Comparison of ENCODE assay signal across 1 cellular context in the genomic region with DNA sequence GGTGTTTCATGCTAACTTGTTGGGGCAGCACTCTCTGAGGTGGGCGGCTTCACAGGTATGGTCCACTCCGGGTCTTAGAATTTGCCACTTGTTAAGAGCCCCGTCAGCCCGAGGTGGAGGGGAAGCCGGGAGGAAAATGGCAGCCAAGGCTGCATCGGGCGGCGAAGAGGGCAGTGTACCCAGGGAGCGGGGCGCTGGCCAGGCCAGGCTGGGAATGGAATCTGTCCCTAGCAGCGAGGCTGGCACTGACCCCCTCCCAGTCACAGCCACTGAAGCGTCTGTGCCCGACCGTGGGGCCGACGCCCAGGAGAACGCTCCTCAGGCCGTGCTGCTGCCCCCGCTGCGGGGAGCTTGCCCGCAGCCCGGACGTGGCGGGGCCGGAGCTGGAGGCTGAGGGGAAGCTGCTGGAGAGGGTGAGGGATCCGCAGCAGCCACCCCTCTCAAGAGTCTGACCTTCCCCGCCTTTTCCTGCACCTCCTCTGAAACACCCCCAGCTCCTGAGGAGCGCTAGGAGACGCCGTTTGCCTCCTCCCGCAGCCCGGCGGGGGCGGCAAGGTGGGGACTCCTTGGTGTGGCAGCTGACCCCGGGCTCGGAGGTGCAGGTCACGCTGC.
A peak's percentile ranks its signal among the peaks of the same experiment; 100 is the strongest.
TF ChIP-seq lines count a peak whose summit lies in the region.

No MANE protein-coding gene starts in this region.

TF ChIP-seq in K562, 482 proteins besides CTCF, POLR2A, EP300 and RAD21 (continued from another document):
- TF ChIP-seq RBFOX2 (IDR thresholded peaks at IDR 0.05; ENCODE audit: low read depth, low read length), result peak; percentile 66
- TF ChIP-seq EGR1 (conservative IDR thresholded peaks at IDR 0.05), result 0 out of 2 replicates have a peak, but pooled peaks have one; percentile 28
- TF ChIP-seq ZNF184 (CRISPR knock-in tag; IDR thresholded peaks at IDR 0.05), result peak; percentile 38; the same call in 1 of the 2 replicates
- TF ChIP-seq POLR2G (IDR thresholded peaks at IDR 0.05; ENCODE audit: low read depth, low read length), result peak; percentile 69
- peak in 1 of 2 experiments; percentile 85; a peak in 1 of 4 replicates for TF ChIP-seq MAZ (CRISPR knock-in tag; conservative IDR thresholded peaks at IDR 0.05 in 1 of 2, IDR thresholded peaks at IDR 0.05 in 1 of 2)
- TF ChIP-seq, protein P1, sequence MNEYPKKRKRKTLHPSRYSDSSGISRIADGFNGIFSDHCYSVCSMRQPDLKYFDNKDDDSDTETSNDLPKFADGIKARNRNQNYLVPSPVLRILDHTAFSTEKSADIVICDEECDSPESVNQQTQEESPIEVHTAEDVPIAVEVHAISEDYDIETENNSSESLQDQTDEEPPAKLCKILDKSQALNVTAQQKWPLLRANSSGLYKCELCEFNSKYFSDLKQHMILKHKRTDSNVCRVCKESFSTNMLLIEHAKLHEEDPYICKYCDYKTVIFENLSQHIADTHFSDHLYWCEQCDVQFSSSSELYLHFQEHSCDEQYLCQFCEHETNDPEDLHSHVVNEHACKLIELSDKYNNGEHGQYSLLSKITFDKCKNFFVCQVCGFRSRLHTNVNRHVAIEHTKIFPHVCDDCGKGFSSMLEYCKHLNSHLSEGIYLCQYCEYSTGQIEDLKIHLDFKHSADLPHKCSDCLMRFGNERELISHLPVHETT (CRISPR knock-in tag; conservative IDR thresholded peaks at IDR 0.05 in 1 of 2, IDR thresholded peaks at IDR 0.05 in 1 of 2), result 0 out of 4 replicates have a peak, but pooled peaks of 1 of the 2 experiments have one; percentile 45
- TF ChIP-seq GABPB2 (CRISPR knock-in tag; conservative IDR thresholded peaks at IDR 0.05), result no peak
- 0 out of 2 replicates have a peak, but pooled peaks have one; percentile 27 for TF ChIP-seq ZFX (CRISPR knock-in tag; IDR thresholded peaks at IDR 0.05)
- peak; percentile 46 for TF ChIP-seq HMGN3 (IDR thresholded peaks at IDR 0.05; ENCODE audit: borderline replicate concordance, extremely low read depth, insufficient read length, low read depth, low read length)
- TF ChIP-seq PHB (CRISPR knock-in tag; IDR thresholded peaks at IDR 0.05), result peak; percentile 35; the same call in 1 of the 2 replicates
- TF ChIP-seq, protein P2, sequence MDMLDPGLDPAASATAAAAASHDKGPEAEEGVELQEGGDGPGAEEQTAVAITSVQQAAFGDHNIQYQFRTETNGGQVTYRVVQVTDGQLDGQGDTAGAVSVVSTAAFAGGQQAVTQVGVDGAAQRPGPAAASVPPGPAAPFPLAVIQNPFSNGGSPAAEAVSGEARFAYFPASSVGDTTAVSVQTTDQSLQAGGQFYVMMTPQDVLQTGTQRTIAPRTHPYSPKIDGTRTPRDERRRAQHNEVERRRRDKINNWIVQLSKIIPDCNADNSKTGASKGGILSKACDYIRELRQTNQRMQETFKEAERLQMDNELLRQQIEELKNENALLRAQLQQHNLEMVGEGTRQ (CRISPR knock-in tag; IDR thresholded peaks at IDR 0.05), result 0 out of 2 replicates have a peak, but pooled peaks have one; percentile 23
- TF ChIP-seq RB1 (IDR thresholded peaks at IDR 0.05; ENCODE audit: low read depth), result 0 out of 2 replicates have a peak, but pooled peaks have one; percentile 33
- no peak for TF ChIP-seq MYNN (IDR thresholded peaks at IDR 0.05)
- peak; percentile 69; the same call in 1 of the 2 replicates for TF ChIP-seq MYNN (CRISPR knock-in tag; IDR thresholded peaks at IDR 0.05)
- TF ChIP-seq, protein P3, sequence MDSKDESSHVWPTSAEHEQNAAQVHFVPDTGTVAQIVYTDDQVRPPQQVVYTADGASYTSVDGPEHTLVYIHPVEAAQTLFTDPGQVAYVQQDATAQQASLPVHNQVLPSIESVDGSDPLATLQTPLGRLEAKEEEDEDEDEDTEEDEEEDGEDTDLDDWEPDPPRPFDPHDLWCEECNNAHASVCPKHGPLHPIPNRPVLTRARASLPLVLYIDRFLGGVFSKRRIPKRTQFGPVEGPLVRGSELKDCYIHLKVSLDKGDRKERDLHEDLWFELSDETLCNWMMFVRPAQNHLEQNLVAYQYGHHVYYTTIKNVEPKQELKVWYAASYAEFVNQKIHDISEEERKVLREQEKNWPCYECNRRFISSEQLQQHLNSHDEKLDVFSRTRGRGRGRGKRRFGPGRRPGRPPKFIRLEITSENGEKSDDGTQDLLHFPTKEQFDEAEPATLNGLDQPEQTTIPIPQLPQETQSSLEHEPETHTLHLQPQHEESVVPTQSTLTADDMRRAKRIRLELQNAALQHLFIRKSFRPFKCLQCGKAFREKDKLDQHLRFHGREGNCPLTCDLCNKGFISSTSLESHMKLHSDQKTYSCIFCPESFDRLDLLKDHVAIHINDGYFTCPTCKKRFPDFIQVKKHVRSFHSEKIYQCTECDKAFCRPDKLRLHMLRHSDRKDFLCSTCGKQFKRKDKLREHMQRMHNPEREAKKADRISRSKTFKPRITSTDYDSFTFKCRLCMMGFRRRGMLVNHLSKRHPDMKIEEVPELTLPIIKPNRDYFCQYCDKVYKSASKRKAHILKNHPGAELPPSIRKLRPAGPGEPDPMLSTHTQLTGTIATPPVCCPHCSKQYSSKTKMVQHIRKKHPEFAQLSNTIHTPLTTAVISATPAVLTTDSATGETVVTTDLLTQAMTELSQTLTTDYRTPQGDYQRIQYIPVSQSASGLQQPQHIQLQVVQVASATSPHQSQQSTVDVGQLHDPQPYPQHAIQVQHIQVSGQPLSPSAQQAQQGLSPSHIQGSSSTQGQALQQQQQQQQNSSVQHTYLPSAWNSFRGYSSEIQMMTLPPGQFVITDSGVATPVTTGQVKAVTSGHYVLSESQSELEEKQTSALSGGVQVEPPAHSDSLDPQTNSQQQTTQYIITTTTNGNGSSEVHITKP (IDR thresholded peaks at IDR 0.05; ENCODE audit: partially characterized antibody), result peak; percentile 6
- TF ChIP-seq NR2C2 (CRISPR knock-in tag; IDR thresholded peaks at IDR 0.05), result no peak
- TF ChIP-seq NR2C2 (tag; IDR thresholded peaks at IDR 0.05), result peak; percentile 13; the same call in 1 of the 2 replicates
- TF ChIP-seq, protein P4, sequence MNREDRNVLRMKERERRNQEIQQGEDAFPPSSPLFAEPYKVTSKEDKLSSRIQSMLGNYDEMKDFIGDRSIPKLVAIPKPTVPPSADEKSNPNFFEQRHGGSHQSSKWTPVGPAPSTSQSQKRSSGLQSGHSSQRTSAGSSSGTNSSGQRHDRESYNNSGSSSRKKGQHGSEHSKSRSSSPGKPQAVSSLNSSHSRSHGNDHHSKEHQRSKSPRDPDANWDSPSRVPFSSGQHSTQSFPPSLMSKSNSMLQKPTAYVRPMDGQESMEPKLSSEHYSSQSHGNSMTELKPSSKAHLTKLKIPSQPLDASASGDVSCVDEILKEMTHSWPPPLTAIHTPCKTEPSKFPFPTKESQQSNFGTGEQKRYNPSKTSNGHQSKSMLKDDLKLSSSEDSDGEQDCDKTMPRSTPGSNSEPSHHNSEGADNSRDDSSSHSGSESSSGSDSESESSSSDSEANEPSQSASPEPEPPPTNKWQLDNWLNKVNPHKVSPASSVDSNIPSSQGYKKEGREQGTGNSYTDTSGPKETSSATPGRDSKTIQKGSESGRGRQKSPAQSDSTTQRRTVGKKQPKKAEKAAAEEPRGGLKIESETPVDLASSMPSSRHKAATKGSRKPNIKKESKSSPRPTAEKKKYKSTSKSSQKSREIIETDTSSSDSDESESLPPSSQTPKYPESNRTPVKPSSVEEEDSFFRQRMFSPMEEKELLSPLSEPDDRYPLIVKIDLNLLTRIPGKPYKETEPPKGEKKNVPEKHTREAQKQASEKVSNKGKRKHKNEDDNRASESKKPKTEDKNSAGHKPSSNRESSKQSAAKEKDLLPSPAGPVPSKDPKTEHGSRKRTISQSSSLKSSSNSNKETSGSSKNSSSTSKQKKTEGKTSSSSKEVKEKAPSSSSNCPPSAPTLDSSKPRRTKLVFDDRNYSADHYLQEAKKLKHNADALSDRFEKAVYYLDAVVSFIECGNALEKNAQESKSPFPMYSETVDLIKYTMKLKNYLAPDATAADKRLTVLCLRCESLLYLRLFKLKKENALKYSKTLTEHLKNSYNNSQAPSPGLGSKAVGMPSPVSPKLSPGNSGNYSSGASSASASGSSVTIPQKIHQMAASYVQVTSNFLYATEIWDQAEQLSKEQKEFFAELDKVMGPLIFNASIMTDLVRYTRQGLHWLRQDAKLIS (CRISPR knock-in tag; IDR thresholded peaks at IDR 0.05), result 0 out of 2 replicates have a peak, but pooled peaks have one; percentile 29
- no peak for TF ChIP-seq GABPA (tag; conservative IDR thresholded peaks at IDR 0.05; ENCODE audit: low read depth)
- TF ChIP-seq, protein P5, sequence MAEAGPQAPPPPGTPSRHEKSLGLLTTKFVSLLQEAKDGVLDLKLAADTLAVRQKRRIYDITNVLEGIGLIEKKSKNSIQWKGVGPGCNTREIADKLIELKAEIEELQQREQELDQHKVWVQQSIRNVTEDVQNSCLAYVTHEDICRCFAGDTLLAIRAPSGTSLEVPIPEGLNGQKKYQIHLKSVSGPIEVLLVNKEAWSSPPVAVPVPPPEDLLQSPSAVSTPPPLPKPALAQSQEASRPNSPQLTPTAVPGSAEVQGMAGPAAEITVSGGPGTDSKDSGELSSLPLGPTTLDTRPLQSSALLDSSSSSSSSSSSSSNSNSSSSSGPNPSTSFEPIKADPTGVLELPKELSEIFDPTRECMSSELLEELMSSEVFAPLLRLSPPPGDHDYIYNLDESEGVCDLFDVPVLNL (CRISPR knock-in tag; IDR thresholded peaks at IDR 0.05; ENCODE audit: low read depth), result no peak
- TF ChIP-seq TBL1XR1 (IDR thresholded peaks at IDR 0.05; ENCODE audit: low read length in 2 of 2), result no peak
- TF ChIP-seq MAFG (tag; conservative IDR thresholded peaks at IDR 0.05), result no peak
- 0 out of 2 replicates have a peak, but pooled peaks have one; percentile 71 for TF ChIP-seq CBX1 (IDR thresholded peaks at IDR 0.05; ENCODE audit: low read depth)
